ENCODE assay signal across 20 cellular contexts in genomic region chr20:1901704-1902103, GRCh38. TPM values are rescaled to one million over a fixed set of nuclear protein-coding genes. Genes with fewer than 3 reads are reported as not detected.
"Had no signal": no experiment of that assay in that cellular context is flagged by ENCODE, and none has a peak within 500 bp of the region (broad histone marks: within the 10 kb centered on the region; RNA-seq: fewer than 3 reads in every experiment).

No MANE protein-coding gene starts in this region.

- H3K27ac ChIP-seq: body of pancreas, esophagus muscularis mucosa, parathyroid adenoma, right lobe of liver, skin epidermis, stomach, testis had no signal

- DNase-seq: activated B cell treated with CpG ODN at 0.5 μM for 24 hours; activated CD4-positive, alpha-beta memory T cell treated with anti-CD3 and anti-CD28 coated beads, Interleukin-2, amount 10 ng/mL, durations not matched to agents 7 days and 5 days; activated CD4-positive, alpha-beta T cell treated with anti-CD3 and anti-CD28 coated beads for 4 hours; activated effector memory CD4-positive, alpha-beta T cell treated with anti-CD3 and anti-CD28 coated beads, Interleukin-2, amount 50 U/mL, for 16 hours; activated naive CD4-positive, alpha-beta T cell treated with anti-CD3 and anti-CD28 coated beads, Interleukin-2, amount 10 ng/mL, durations not matched to agents 7 days and 5 days; activated T-cell treated with anti-CD3 and anti-CD28 coated beads, Interleukin-2, amount 50 U/mL, for 72 hours; body of pancreas; effector memory CD8-positive, alpha-beta T cell; glutamatergic neuron; left ventricle myocardium superior; right lobe of liver; stimulated activated CD4-positive, alpha-beta T cell treated with anti-CD3 and anti-CD28 coated beads, Interleukin-1b, Interleukin-23, amount 100 ng/mL, for 48 hours; stomach; T1000; testis; trophoblast cell had no signal

- H3K4me3 ChIP-seq: body of pancreas, esophagus muscularis mucosa, right lobe of liver, skin epidermis, stomach, testis had no signal

- ATAC-seq: activated T-cell treated with anti-CD3 and anti-CD28 coated beads, Interleukin-2, amount 50 U/mL, for 72 hours; body of pancreas; effector memory CD8-positive, alpha-beta T cell; left ventricle myocardium superior; natural killer cell treated with Interleukin-12 subunit alpha and Interleukin-12 subunit beta and Interleukin-15 and Interleukin-18, amount 100 ng/mL, for 72 hours; right lobe of liver had no signal

- H3K4me1 ChIP-seq: parathyroid adenoma, testis had no signal

- H3K27me3 ChIP-seq: body of pancreas, esophagus muscularis mucosa, right lobe of liver, stomach, testis had no signal

- H3K9me3 ChIP-seq: body of pancreas, esophagus muscularis mucosa, right lobe of liver, stomach, testis had no signal

RNA-seq across cellular contexts. Expression of gene SIRPA, which starts 6.5 kb away (rescaled TPM):
- total RNA-seq: activated CD4-positive, alpha-beta memory T cell treated with anti-CD3 and anti-CD28 coated beads, Interleukin-2, amount 10 ng/mL, durations not matched to agents 7 days and 5 days had no signal
